In genomic region chr9:99822596-99823391, GRCh38 we compare ENCODE assay signal across 8 cellular contexts. TPM values are rescaled to one million over a fixed set of nuclear protein-coding genes. Genes with fewer than 3 reads are reported as not detected.
DNase-seq lines count a peak whose midpoint lies in the region; ATAC-seq and TF ChIP-seq lines count a peak whose summit lies in the region.

No MANE protein-coding gene starts in this region.

- no peaks in the 10 kb centered on the region for H4K20me1 ChIP-seq in PC-3 (ENCODE audit: low read length)

- no peaks in the 10 kb centered on the region for H3K9me2 ChIP-seq in PC-3 (replicated peaks; ENCODE audit: low read length)

- POLR2A ChIA-PET in PC-3 (lab: Charles Lee; ENCODE audit: unreplicated experiment) = no interaction called here

- H3K4me2 ChIP-seq in PC-3 (ENCODE audit: low read length) = peak overlapping the region; percentile 91

- 0 out of 2 replicates have a peak, but pooled peaks have one; percentile 3 for ATAC-seq in PC-3
- no peak for ATAC-seq in GM19467 (IDR thresholded peaks at IDR 0.05; ENCODE audit: unreplicated experiment)
- no peak for ATAC-seq in GM21619 (IDR thresholded peaks at IDR 0.05; ENCODE audit: unreplicated experiment)

- no peaks in the 10 kb centered on the region for H3K9me3 ChIP-seq in PC-3 (ENCODE audit: low read length)
- H3K9me3 ChIP-seq in ovary = no peaks in the 10 kb centered on the region

- BruUV-seq in PC-3 (replicated peaks; lab: Mats Ljungman, UMichigan) = no TSS peak

- CTCF ChIA-PET in PC-3 (lab: Charles Lee) = no interaction called here

- H3K36me3 ChIP-seq in PC-3 (ENCODE audit: low read depth, low read length) (no peaks in the 10 kb centered on the region), ovary (no peaks in the 10 kb centered on the region)

- H3K27me3 ChIP-seq in PC-3 (ENCODE audit: low read length) = no peaks in the 10 kb centered on the region
- H3K27me3 ChIP-seq in ovary = no peaks in the 10 kb centered on the region

- DNase-seq in AG08396 (ENCODE audit: low spot score) (peak; percentile 60), H4 (ENCODE audit: low spot score) (peak; percentile 23), PC-3 (peak; percentile 37), globus pallidus (ENCODE audit: low spot score) (peak; percentile 43), ovary (peak; percentile 32 to 68 (median 52))
- peak; percentile 50 for DNase-seq in activated naive CD4-positive, alpha-beta T cell treated with Interleukin-2 at 50 U/mL for 16 hours

- no peaks in the 10 kb centered on the region for H3F3A ChIP-seq in PC-3 (ENCODE audit: low read length, unreplicated experiment)

- peak overlapping the region; percentile 41 for H3K9ac ChIP-seq in PC-3 (ENCODE audit: low read length)

- TF ChIP-seq CTCF in PC-3 (conservative IDR thresholded peaks at IDR 0.05; ENCODE audit: low read depth, low read length) (no peak), ovary (IDR thresholded peaks at IDR 0.05) (no peak)

- H3K27ac ChIP-seq in PC-3 (ENCODE audit: low read length) (no peak overlapping the region), ovary (peak overlapping the region; percentile 98 to 99)

- H3K79me2 ChIP-seq in PC-3 (ENCODE audit: low read length) = peaks cover 8% of the 10 kb centered on the region

- WGBS in ovary, 3 donors = 0 to 1% (median 1%) methylated on average over 49 of the region's 49 CpGs

- no peak for TF ChIP-seq POLR2A in ovary (IDR thresholded peaks at IDR 0.05)

- H3K4me1 ChIP-seq in PC-3 (ENCODE audit: insufficient read depth, low read length) (peaks cover 12% of the 10 kb centered on the region; the same call in 1 of the 2 replicates), ovary (ENCODE audit: insufficient read depth) (peaks cover 4% of the 10 kb centered on the region)

- no peak for TF ChIP-seq EP300 in ovary (IDR thresholded peaks at IDR 0.05)

- H3K4me3 ChIP-seq in PC-3 (ENCODE audit: low read length) (peak overlapping the region; percentile 82), ovary (peak overlapping the region; percentile 96)

- intact Hi-C loops in PC-3 (cut with micrococcal nuclease) = loop anchor here (1.0 to 5.0 kb wide), 5 partner anchors 45 to 605 kb away; partner anchors contain the start of genes ALG2, MSANTD3, SEC61B and STX17
- intact Hi-C loops in ovary (cut with DNase I) = loop anchor here in 2 of 4 donors (5.0 to 10.0 kb wide), 2 partner anchors 82 to 85 kb away; partner anchors contain the start of gene STX17 (in 2 of the 2)

- peak overlapping the region; percentile 90 for H2AFZ ChIP-seq in PC-3 (ENCODE audit: low read length)

RNA-seq across cellular contexts. Expression of gene NR4A3, which starts 1.1 kb away (rescaled TPM):
- total RNA-seq in H4 (2014; rRNA removed; shearing (Covaris generic)) = 0.06 and 0.08 TPM in 2 replicates
- total RNA-seq in PC-3 (2014; rRNA removed) (0.77 and 0.98 TPM in 2 replicates), ovary (100 to 1,000 TPM in 1 of 7 donors, 10 to 100 TPM in 5, 1 to 10 TPM in 1; 9.0 to 177 (median 39.3) TPM)
- 1 to 10 TPM; 2.8 to 3.4 TPM for polyA plus RNA-seq in ovary
